ENCODE assay signal across 8 cellular contexts in the genomic region with DNA sequence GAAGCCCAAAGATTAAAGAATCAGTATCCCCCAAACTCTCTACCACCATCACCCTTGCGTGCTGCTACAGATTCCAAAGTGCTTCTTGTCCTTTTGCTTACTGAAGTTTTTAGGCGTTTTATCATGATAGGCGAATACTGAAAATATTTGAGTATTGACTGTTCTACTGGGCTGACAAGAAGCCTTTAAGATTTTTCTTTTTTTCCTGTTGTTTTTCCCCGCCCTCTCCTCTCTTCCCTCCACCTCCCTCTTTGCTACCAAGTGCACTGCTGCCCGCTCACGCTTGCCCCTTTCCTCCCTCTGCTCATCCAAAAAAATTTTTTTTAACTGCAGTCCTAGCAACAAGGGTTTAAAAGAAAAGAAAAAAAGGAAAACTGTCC. TPM values are rescaled to one million over a fixed set of nuclear protein-coding genes. Genes with fewer than 3 reads are reported as not detected.
A peak's percentile ranks its signal among the peaks of the same experiment; 100 is the strongest.
DNase-seq lines count a peak whose midpoint lies in the region; ATAC-seq, FAIRE-seq and TF ChIP-seq lines count a peak whose summit lies in the region.

No MANE protein-coding gene starts in this region.

- peaks cover 20% of the 10 kb centered on the region for H3K36me3 ChIP-seq in BE2C
- peaks cover 4% of the 10 kb centered on the region for H3K36me3 ChIP-seq in bronchial epithelial cell (ENCODE audit: control insufficient read depth, insufficient read depth, low read length)
- peaks cover 35% of the 10 kb centered on the region for H3K36me3 ChIP-seq in mesodermal cell (ENCODE audit: control insufficient read depth, insufficient read depth, low read length)

- no peak for FAIRE-seq in bronchial epithelial cell (lab: Jason Lieb, UNC)

- no peak for TF ChIP-seq CTCF in BE2C (IDR thresholded peaks at IDR 0.05; ENCODE audit: low read depth, low read length)
- no peak for TF ChIP-seq CTCF in bronchial epithelial cell (IDR thresholded peaks at IDR 0.05; ENCODE audit: insufficient read depth, low read length, severe bottlenecking)

- H3K9me3 ChIP-seq in BE2C (no peaks in the 10 kb centered on the region), mesodermal cell (ENCODE audit: control insufficient read depth, low read length) (no peaks in the 10 kb centered on the region)

- H3K4me1 ChIP-seq in BE2C, result peaks cover 3% of the 10 kb centered on the region
- peaks cover 5% of the 10 kb centered on the region for H3K4me1 ChIP-seq in mesodermal cell (ENCODE audit: control insufficient read depth, insufficient read depth, low read length, poor library complexity, severe bottlenecking)

- no peaks in the 10 kb centered on the region for H3K27me3 ChIP-seq in BE2C
- no peaks in the 10 kb centered on the region for H3K27me3 ChIP-seq in bronchial epithelial cell (ENCODE audit: control insufficient read depth, insufficient read depth, low read length)

- DNase-seq in BE2C (no peak), bronchial epithelial cell (ENCODE audit: low read depth) (no peak), putamen (ENCODE audit: low spot score) (no peak), globus pallidus (ENCODE audit: low spot score) (no peak), SKM-1 treated with dmso at 0.1 percent for 144 hours (lab: John Stamatoyannopoulos, UW; ENCODE audit: unreplicated experiment) (no peak)
- no peak for DNase-seq in Jurkat, Clone E6-1 (ENCODE audit: low read depth, low spot score)

- WGBS in mesodermal cell (ENCODE audit: insufficient coverage in 2 of 2), 2 experiments, result 0% methylated on average over 1 to 2 of the region's 6 CpGs

- ATAC-seq in GM19463 (IDR thresholded peaks at IDR 0.05; ENCODE audit: unreplicated experiment), result no peak

- H3K4me3 ChIP-seq in BE2C (ENCODE audit: low read depth, low read length) (peak overlapping the region; percentile 95), bronchial epithelial cell (ENCODE audit: low read depth, low read length) (peak overlapping the region; percentile 93), mesodermal cell (ENCODE audit: extremely low read depth, insufficient read depth, low read length, poor library complexity, severe bottlenecking) (peak overlapping the region; percentile 98)
- H3K4me3 ChIP-seq in Jurkat, Clone E6-1 (ENCODE audit: low read length), result peak overlapping the region; percentile 98

- peak overlapping the region; percentile 76 for H3K27ac ChIP-seq in mesodermal cell (ENCODE audit: low read depth, low read length, severe bottlenecking)

RNA-seq across cellular contexts. Expression of a gene that starts 0.7 kb away (rescaled TPM):
- 727 TPM for polyA plus RNA-seq in BE2C (2012; ENCODE audit: insufficient read depth, insufficient read length, low read depth)
- polyA plus RNA-seq in Jurkat, Clone E6-1 (2012; ENCODE audit: insufficient read depth, insufficient read length), result 174 TPM
- total RNA-seq in bronchial epithelial cell, result 14.7 and 29.8 TPM in 2 replicates
- 149 TPM for polyA plus RNA-seq in mesodermal cell (2013, experiment 1 of 2)
- polyA plus RNA-seq in mesodermal cell (2013, experiment 2 of 2), result 162 TPM

RNA-seq across cellular contexts. Expression of a gene that starts 0.8 kb away (rescaled TPM):
- 16.1 TPM for polyA plus RNA-seq in BE2C (2012; ENCODE audit: insufficient read depth, insufficient read length, low read depth)
- polyA plus RNA-seq in Jurkat, Clone E6-1 (2012; ENCODE audit: insufficient read depth, insufficient read length), result 11.9 TPM
- total RNA-seq in bronchial epithelial cell, result 8.1 and 10.8 TPM in 2 replicates
- 7.7 TPM for polyA plus RNA-seq in mesodermal cell (2013, experiment 1 of 2)
- polyA plus RNA-seq in mesodermal cell (2013, experiment 2 of 2), result 8.3 TPM

RNA-seq across cellular contexts. Expression of a gene that starts 39.0 kb away (rescaled TPM):
- polyA plus RNA-seq in BE2C (2012; ENCODE audit: insufficient read depth, insufficient read length, low read depth), result 13.6 TPM
- polyA plus RNA-seq in Jurkat, Clone E6-1 (2012; ENCODE audit: insufficient read depth, insufficient read length), result 34.1 TPM
- 5.6 and 8.7 TPM in 2 replicates for total RNA-seq in bronchial epithelial cell
- polyA plus RNA-seq in mesodermal cell (2013, experiment 1 of 2), result 5.0 TPM
- 4.8 TPM for polyA plus RNA-seq in mesodermal cell (2013, experiment 2 of 2)
